10 cellular contexts compared by ENCODE assay signal in the genomic region with DNA sequence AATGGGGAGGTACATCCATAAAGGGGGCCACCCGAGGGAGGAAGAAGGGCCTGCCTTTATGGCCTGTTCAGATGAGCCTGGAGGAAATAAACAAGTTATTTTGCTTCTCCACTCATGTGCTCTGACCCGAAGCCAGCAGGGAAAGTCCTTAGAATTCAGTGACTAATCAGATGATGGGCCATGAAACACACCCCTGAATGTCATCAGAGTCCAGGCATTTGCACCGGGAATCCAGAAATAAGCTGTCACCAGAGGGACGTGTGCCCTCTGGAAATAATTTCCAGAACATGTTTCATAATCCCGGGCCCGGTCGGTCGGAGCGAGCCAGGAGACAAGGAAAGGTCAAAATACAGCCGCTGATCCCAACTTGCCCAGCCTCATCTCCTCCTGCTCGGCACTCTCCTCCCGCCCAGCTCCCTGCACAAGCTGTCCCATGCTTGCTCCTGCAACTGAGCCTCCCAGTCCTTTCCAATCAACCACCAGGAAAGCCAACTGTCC.
DNase-seq lines count a peak whose midpoint lies in the region; ATAC-seq and TF ChIP-seq lines count a peak whose summit lies in the region.
"Had no signal": no experiment of that assay in that cellular context is flagged by ENCODE, and none has a peak within 500 bp of the region (broad histone marks: within the 10 kb centered on the region; RNA-seq: fewer than 3 reads in every experiment).

No MANE protein-coding gene starts in this region.

- TF ChIP-seq CTCF in uterus (IDR thresholded peaks at IDR 0.05): no peak

- intact Hi-C loops in uterus (cut with DNase I; ENCODE audit: low total_unique reads): no loop called here

- ATAC-seq in activated T-cell treated with anti-CD3 and anti-CD28 coated beads, Interleukin-2, amount 50 U/mL, for 4 hours: no peak
- ATAC-seq: effector memory CD8-positive, alpha-beta T cell had no signal

- peaks cover 43% of the 10 kb centered on the region for H3K4me1 Mint-ChIP-seq in activated T-cell treated with anti-CD3 and anti-CD28 coated beads, Interleukin-2, amount 50 U/mL, for 4 hours (ENCODE audit: low read depth)

- no peaks in the 10 kb centered on the region for H3K9me3 ChIP-seq in uterus

- no peaks in the 10 kb centered on the region for H3K9me3 Mint-ChIP-seq in activated T-cell treated with anti-CD3 and anti-CD28 coated beads, Interleukin-2, amount 50 U/mL, for 4 hours
- H3K9me3 Mint-ChIP-seq: effector memory CD8-positive, alpha-beta T cell had no signal

- no peak overlapping the region for H3K4me3 Mint-ChIP-seq in activated T-cell treated with anti-CD3 and anti-CD28 coated beads, Interleukin-2, amount 50 U/mL, for 4 hours
- H3K4me3 Mint-ChIP-seq: effector memory CD8-positive, alpha-beta T cell had no signal

- no peak overlapping the region for H3K4me3 ChIP-seq in uterus

- no peak for TF ChIP-seq POLR2A in uterus (IDR thresholded peaks at IDR 0.05)

- H3K27me3 Mint-ChIP-seq in activated T-cell treated with anti-CD3 and anti-CD28 coated beads, Interleukin-2, amount 50 U/mL, for 4 hours (ENCODE audit: low read depth): no peaks in the 10 kb centered on the region
- H3K27me3 Mint-ChIP-seq: effector memory CD8-positive, alpha-beta T cell had no signal

- DNase-seq in DMS 273 (lab: John Stamatoyannopoulos, UW; ENCODE audit: unreplicated experiment) (peak; percentile 24), DMS 273 treated with DMSO at 0.1 percent for 48 hours (lab: John Stamatoyannopoulos, UW) (no peak), epithelial cell of prostate (ENCODE audit: low read depth, low spot score) (no peak), mucosa of gallbladder (ENCODE audit: low spot score) (peak; percentile 84), uterus (peak; percentile 59 to 62), RPMI8226 (no peak)
- DNase-seq in central memory CD4-positive, alpha-beta T cell: no peak
- DNase-seq in activated T-cell treated with anti-CD3 and anti-CD28 coated beads, Interleukin-2, amount 50 U/mL, for 4 hours: no peak
- DNase-seq: effector memory CD8-positive, alpha-beta T cell had no signal

- no peaks in the 10 kb centered on the region for H3K27me3 ChIP-seq in uterus

- H3K27ac ChIP-seq in epithelial cell of prostate: peak overlapping the region; percentile 38
- peak overlapping the region; percentile 44 to 80 for H3K27ac ChIP-seq in uterus
- H3K27ac ChIP-seq: 22Rv1 had no signal

- no peaks in the 10 kb centered on the region for H3K4me1 ChIP-seq in uterus

- peaks cover 10% of the 10 kb centered on the region for H3K36me3 Mint-ChIP-seq in activated T-cell treated with anti-CD3 and anti-CD28 coated beads, Interleukin-2, amount 50 U/mL, for 4 hours (ENCODE audit: insufficient read depth)

- no peaks in the 10 kb centered on the region for H3K36me3 ChIP-seq in uterus

Comparison
In these comparisons a context has a peak if more than half of its experiments do, and no peak if none do; other contexts are left out.
1. DNase-seq: peak in DMS 273 (single experiment), mucosa of gallbladder (single experiment) and uterus (2 of 2); none in DMS 273 treated with DMSO at 0.1 percent for 48 hours (single experiment), epithelial cell of prostate (single experiment), central memory CD4-positive, alpha-beta T cell (single experiment), activated T-cell treated with anti-CD3 and anti-CD28 coated beads, Interleukin-2, amount 50 U/mL, for 4 hours (single experiment) and RPMI8226 (single experiment).